ENCODE assay signal across 16 cellular contexts in genomic region chr16:79707867-79708266, GRCh38.
DNase-seq lines count a peak whose midpoint lies in the region; ATAC-seq and TF ChIP-seq lines count a peak whose summit lies in the region.
"Had no signal": no experiment of that assay in that cellular context is flagged by ENCODE, and none has a peak within 500 bp of the region (broad histone marks: within the 10 kb centered on the region; RNA-seq: fewer than 3 reads in every experiment).

No MANE protein-coding gene starts in this region.

- dilution Hi-C loops in mammary epithelial cell (cut with HindIII; ENCODE audit: low sequenced_read_pairs): no loop called here

- H4K20me1 ChIP-seq in mammary epithelial cell (ENCODE audit: insufficient read depth, low read length): no peaks in the 10 kb centered on the region

- H3K36me3 ChIP-seq in mammary epithelial cell (ENCODE audit: insufficient read depth, low read length): no peaks in the 10 kb centered on the region
- H3K36me3 ChIP-seq in heart left ventricle: no peaks in the 10 kb centered on the region

- intact Hi-C loops in mammary epithelial cell (cut with micrococcal nuclease) (no loop called here), heart left ventricle (cut with DNase I) (no loop called here), posterior vena cava (cut with DNase I) (no loop called here)

- ATAC-seq in heart left ventricle: peak; percentile 71 to 97 (median 92)
- no peak for ATAC-seq in HG02870 (IDR thresholded peaks at IDR 0.05; ENCODE audit: unreplicated experiment)

- 78% methylated on average over 6 of the region's 6 CpGs for WGBS in mammary epithelial cell (ENCODE audit: low coverage, missing lambda C conversion rate)
- WGBS in heart left ventricle, 4 donors: 74 to 88% (median 81%) methylated on average over 6 of the region's 6 CpGs

- H3K27ac ChIP-seq in mammary epithelial cell (ENCODE audit: insufficient read depth, low read depth, low read length) (no peak overlapping the region), heart left ventricle (peak overlapping the region in 2 of 12 donors; percentile 13 to 37)
- H3K27ac ChIP-seq: SK-N-MC had no signal

- no peak overlapping the region for H2AFZ ChIP-seq in mammary epithelial cell (ENCODE audit: low read depth, low read length)

- no peak for TF ChIP-seq POLR2A in heart left ventricle (IDR thresholded peaks at IDR 0.05)

- H3K4me3 ChIP-seq in mammary epithelial cell (replicated peaks in 1 of 3; ENCODE audit: insufficient read depth in 1 of 3, low read depth in 2 of 3, low read length in 3 of 3) (no peak overlapping the region), heart left ventricle (no peak overlapping the region)
- H3K4me3 ChIP-seq: SK-N-MC had no signal

- H3K27me3 ChIP-seq in mammary epithelial cell (ENCODE audit: insufficient read depth, low read length) (no peaks in the 10 kb centered on the region), heart left ventricle (no peaks in the 10 kb centered on the region)

- BruUV-seq in mammary epithelial cell (replicated peaks; lab: Mats Ljungman, UMichigan): no TSS peak

- CTCF ChIA-PET in mammary epithelial cell (lab: Charles Lee; ENCODE audit: low non-redundant PET): interaction anchor here (0.6 kb wide), 1 partner anchor 55 kb away, joined by 27 read pairs; no protein-coding TSS in a partner anchor

- in situ Hi-C loops in mammary epithelial cell (cut with MboI; ENCODE audit: low sequenced_read_pairs in 2 of 2): no loop called here

- H3K9ac ChIP-seq in mammary epithelial cell (ENCODE audit: insufficient read depth, low read length): no peak overlapping the region

- H3K4me2 ChIP-seq in mammary epithelial cell (ENCODE audit: insufficient read depth, low read depth, low read length): no peak overlapping the region

- H3K4me1 ChIP-seq in mammary epithelial cell (ENCODE audit: insufficient read depth, low read length) (no peaks in the 10 kb centered on the region), heart left ventricle (peaks cover 0 to 10% (median 0%) of the 10 kb centered on the region in 12 donors)

- H3K9me3 ChIP-seq in mammary epithelial cell (replicated peaks; ENCODE audit: insufficient read depth, low read length) (no peaks in the 10 kb centered on the region), heart left ventricle (no peaks in the 10 kb centered on the region)

- no peak for TF ChIP-seq CTCF in mammary epithelial cell (conservative IDR thresholded peaks at IDR 0.05 in 1 of 2, IDR thresholded peaks at IDR 0.05 in 1 of 2; ENCODE audit: extremely low read depth in 1 of 2, insufficient read depth in 1 of 2, low read depth in 1 of 2, low read length in 2 of 2)
- TF ChIP-seq CTCF in heart left ventricle (IDR thresholded peaks at IDR 0.05): no peak

- H3K79me2 ChIP-seq in mammary epithelial cell (ENCODE audit: insufficient read depth, low read length): no peaks in the 10 kb centered on the region

- DNase-seq in AG08396 (ENCODE audit: low spot score) (peak; percentile 17), mammary epithelial cell (peak; percentile 27), heart left ventricle (peak; percentile 49 to 81 (median 73)), posterior vena cava (ENCODE audit: low spot score) (peak; percentile 95), NCI-H1092 treated with DMSO at 0.1 percent for 48 hours (lab: John Stamatoyannopoulos, UW) (no peak), SKM-1 treated with dmso at 0.1 percent for 144 hours (lab: John Stamatoyannopoulos, UW; ENCODE audit: unreplicated experiment) (no peak), pons (ENCODE audit: low spot score) (no peak)
- DNase-seq: 8988T; activated T-cell treated with anti-CD3 and anti-CD28 coated beads, Interleukin-2, amount 50 U/mL, for 24 hours; DMS79 treated with DMSO at 0.1 percent for 48 hours; naive B cell; NCI-H187; NCI-H524 treated with DMSO at 0.1 percent for 48 hours; stimulated activated CD4-positive, alpha-beta T cell treated with anti-CD3 and anti-CD28 coated beads, Interleukin-1b, Interleukin-23, amount 100 ng/mL, for 48 hours had no signal

Comparison
In these comparisons a context has a peak if more than half of its experiments do, and no peak if none do; other contexts are left out.
1. DNase-seq: peak in AG08396 (single experiment), mammary epithelial cell (single experiment), heart left ventricle (5 of 5) and posterior vena cava (single experiment); none in NCI-H1092 treated with DMSO at 0.1 percent for 48 hours (single experiment), SKM-1 treated with dmso at 0.1 percent for 144 hours (single experiment) and pons (single experiment).